ENCODE assay signal across 15 cellular contexts in genomic region chr2:191272064-191272463, GRCh38.
"Had no signal": no experiment of that assay in that cellular context is flagged by ENCODE, and none has a peak within 500 bp of the region (broad histone marks: within the 10 kb centered on the region; RNA-seq: fewer than 3 reads in every experiment).

No MANE protein-coding gene starts in this region.

- H3K4me3 Mint-ChIP-seq: dendritic cell treated with granulocyte-macrophage colony-stimulating factor and Interleukin-4, amounts not matched to agents 40 ng/mL and 50 ng/mL, for 4 days; naive thymus-derived CD8-positive, alpha-beta T cell had no signal

- H3K36me3 ChIP-seq: cardiac muscle cell, thyroid gland had no signal

- ATAC-seq: foreskin keratinocyte; naive thymus-derived CD8-positive, alpha-beta T cell; upper lobe of right lung had no signal

- H3K27ac Mint-ChIP-seq: dendritic cell treated with granulocyte-macrophage colony-stimulating factor and Interleukin-4, amounts not matched to agents 40 ng/mL and 50 ng/mL, for 4 days; naive thymus-derived CD8-positive, alpha-beta T cell had no signal

- H3K4me3 ChIP-seq: cardiac muscle cell, heart left ventricle, lung, thyroid gland, upper lobe of right lung had no signal

- H3K9me3 ChIP-seq: heart left ventricle, thyroid gland, upper lobe of right lung had no signal

- H3K9me3 Mint-ChIP-seq: dendritic cell treated with granulocyte-macrophage colony-stimulating factor and Interleukin-4, amounts not matched to agents 40 ng/mL and 50 ng/mL, for 4 days; naive thymus-derived CD8-positive, alpha-beta T cell had no signal

- DNase-seq: cerebellar nuclear complex; erythroblast; foreskin keratinocyte; heart left ventricle; hippocampal formation; naive thymus-derived CD8-positive, alpha-beta T cell; posterior cingulate gyrus; small intestine; stimulated activated CD4-positive, alpha-beta T cell treated with anti-CD3 and anti-CD28 coated beads, Interleukin-12 subunit alpha, Interleukin-12 subunit beta, amount 100 ng/mL, for 4 hours; stimulated activated naive CD4-positive, alpha-beta T cell; thyroid gland; upper lobe of right lung had no signal

- H3K27me3 ChIP-seq: cardiac muscle cell, foreskin keratinocyte, heart left ventricle, thyroid gland, upper lobe of right lung had no signal

- H3K27ac ChIP-seq: cardiac muscle cell, foreskin keratinocyte, thyroid gland, upper lobe of right lung had no signal
